In the genomic region with DNA sequence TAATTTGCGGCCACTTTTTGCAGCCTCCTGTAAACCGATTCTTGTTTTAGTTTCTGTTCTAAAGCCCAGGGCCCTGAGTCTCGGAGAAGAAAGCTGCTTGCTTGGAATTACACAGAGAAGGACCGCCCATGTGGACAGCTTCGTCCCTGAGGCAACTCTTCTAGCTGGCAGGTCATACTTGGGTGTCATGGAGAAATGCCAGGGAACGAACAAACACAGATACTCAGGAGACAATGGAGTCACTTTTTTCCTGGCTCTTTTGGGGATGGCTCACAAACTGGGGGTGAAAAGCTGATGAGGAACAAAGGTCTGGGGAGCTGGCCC, we compare ENCODE assay signal across 20 cellular contexts. TPM values are rescaled to one million over a fixed set of nuclear protein-coding genes. Genes with fewer than 3 reads are reported as not detected.
DNase-seq lines count a peak whose midpoint lies in the region; ATAC-seq, FAIRE-seq and TF ChIP-seq lines count a peak whose summit lies in the region.
"Had no signal": no experiment of that assay in that cellular context is flagged by ENCODE, and none has a peak within 500 bp of the region (broad histone marks: within the 10 kb centered on the region; RNA-seq: fewer than 3 reads in every experiment).

No MANE protein-coding gene starts in this region.

- WGBS in A549 (ENCODE audit: missing lambda C conversion rate): 49% methylated on average over 6 of the region's 6 CpGs

- H3K9me3 ChIP-seq in A549: no peaks in the 10 kb centered on the region
- H3K9me3 ChIP-seq: esophagus squamous epithelium, SK-N-SH, transverse colon had no signal

- H3K4me3 ChIP-seq in A549 (no peak overlapping the region), epithelial cell of esophagus (ENCODE audit: low read length) (no peak overlapping the region)
- H3K4me3 ChIP-seq: esophagus squamous epithelium, skin epidermis had no signal

- peak in 1 of 2 experiments; percentile 35 for DNase-seq in A549 (ENCODE audit: low read depth in 1 of 2, low spot score in 1 of 2)
- peak; percentile 11 for DNase-seq in NCI-H460 (ENCODE audit: extremely low read depth, low read depth)
- DNase-seq in epithelial cell of esophagus (ENCODE audit: low read depth): peak; percentile 14
- peak; percentile 11 for DNase-seq in mucosa of gallbladder (ENCODE audit: low spot score)
- DNase-seq in HuH-7 (ENCODE audit: low spot score): no peak
- DNase-seq in activated CD4-positive, alpha-beta T cell treated with anti-CD3 and anti-CD28 coated beads, Interleukin-2, amount 50 U/mL, for 4 hours: no peak
- DNase-seq in middle frontal gyrus (ENCODE audit: extremely low spot score, low spot score): no peak
- DNase-seq: ACHN; activated T-cell treated with anti-CD3 and anti-CD28 coated beads, Interleukin-2, amount 50 U/mL, for 4 hours; central memory CD4-positive, alpha-beta T cell; esophagus squamous epithelium; GOT3; natural killer cell; NCI-H1048; SK-N-SH; transverse colon had no signal

- TF ChIP-seq RAD21 in A549 (conservative IDR thresholded peaks at IDR 0.05 in 1 of 2, IDR thresholded peaks at IDR 0.05 in 1 of 2): no peak

- H3K4me1 ChIP-seq in A549: peaks cover 36% of the 10 kb centered on the region
- H3K4me1 ChIP-seq: transverse colon had no signal

- peak in 1 of 2 experiments; percentile 40; a peak in 3 of 6 replicates for ATAC-seq in A549
- ATAC-seq in HG03439 (IDR thresholded peaks at IDR 0.05; ENCODE audit: unreplicated experiment): no peak
- ATAC-seq: activated T-cell treated with anti-CD3 and anti-CD28 coated beads, Interleukin-2, amount 50 U/mL, for 4 hours; natural killer cell had no signal

- peak overlapping the region; percentile 13 to 23; a peak in 1 of 6 replicates for H3K27ac ChIP-seq in A549

- no peak for TF ChIP-seq CTCF in A549 (IDR thresholded peaks at IDR 0.05)
- no peak for TF ChIP-seq CTCF in epithelial cell of esophagus (IDR thresholded peaks at IDR 0.05; ENCODE audit: insufficient read depth, low read depth, low read length, missing control alignments)

- POLR2A ChIA-PET in A549 (lab: Yijun Ruan, JAX): no interaction called here

- CTCF ChIA-PET in A549 (lab: Yijun Ruan, JAX): interaction anchor here (1.0 to 1.1 kb wide), 2 partner anchors 19 to 68 kb away, joined by 3 to 6 read pairs; no protein-coding TSS in a partner anchor

- TF ChIP-seq EP300 in A549 (IDR thresholded peaks at IDR 0.05): no peak

- no peak for TF ChIP-seq POLR2A in A549 (IDR thresholded peaks at IDR 0.05; ENCODE audit: low read length)

- no peak for FAIRE-seq in A549 (lab: Jason Lieb, UNC)
- FAIRE-seq: islet of Langerhans had no signal

- H3K4me2 ChIP-seq in A549: peak overlapping the region; percentile 59
- H3K4me2 ChIP-seq: SK-N-SH had no signal

TF ChIP-seq in A549, 52 proteins besides CTCF, POLR2A, EP300 and RAD21:
- no peak for TF ChIP-seq ZC3H11A (IDR thresholded peaks at IDR 0.05)
- no peak for TF ChIP-seq FOXS1 (CRISPR knock-in tag; IDR thresholded peaks at IDR 0.05)
- TF ChIP-seq, protein P1, sequence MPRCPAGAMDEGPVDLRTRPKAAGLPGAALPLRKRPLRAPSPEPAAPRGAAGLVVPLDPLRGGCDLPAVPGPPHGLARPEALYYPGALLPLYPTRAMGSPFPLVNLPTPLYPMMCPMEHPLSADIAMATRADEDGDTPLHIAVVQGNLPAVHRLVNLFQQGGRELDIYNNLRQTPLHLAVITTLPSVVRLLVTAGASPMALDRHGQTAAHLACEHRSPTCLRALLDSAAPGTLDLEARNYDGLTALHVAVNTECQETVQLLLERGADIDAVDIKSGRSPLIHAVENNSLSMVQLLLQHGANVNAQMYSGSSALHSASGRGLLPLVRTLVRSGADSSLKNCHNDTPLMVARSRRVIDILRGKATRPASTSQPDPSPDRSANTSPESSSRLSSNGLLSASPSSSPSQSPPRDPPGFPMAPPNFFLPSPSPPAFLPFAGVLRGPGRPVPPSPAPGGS (IDR thresholded peaks at IDR 0.05): no peak
- no peak for TF ChIP-seq CEBPB (IDR thresholded peaks at IDR 0.05)
- no peak for TF ChIP-seq SMC3 (IDR thresholded peaks at IDR 0.05)
- TF ChIP-seq, protein P2, sequence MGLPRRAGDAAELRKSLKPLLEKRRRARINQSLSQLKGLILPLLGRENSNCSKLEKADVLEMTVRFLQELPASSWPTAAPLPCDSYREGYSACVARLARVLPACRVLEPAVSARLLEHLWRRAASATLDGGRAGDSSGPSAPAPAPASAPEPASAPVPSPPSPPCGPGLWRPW (IDR thresholded peaks at IDR 0.05): no peak

RNA-seq across cellular contexts. Expression of a gene that starts 40.8 kb away (rescaled TPM):
- polyA plus RNA-seq in A549 (2011; rRNA removed) (44.0 and 73.5 TPM in 2 replicates), A549 (2017; fragmentation: RNase III; extraction: RNeasy Plus Mini Kit Qiagen cat#74134 plus additional on column Dnase treatment) (66.1 to 76.4 TPM (median 72.7 TPM) in 3 replicates)
- 38.7 and 39.6 TPM in 2 replicates for polyA plus RNA-seq in A549 (2012; cell fraction: cytosol; rRNA removed)
- polyA plus RNA-seq in A549 (2012; cell fraction: nucleus; rRNA removed): 13.6 and 14.6 TPM in 2 replicates
- polyA minus RNA-seq in A549 (2011; rRNA and poly(A)+ RNA removed): 3.1 and 5.3 TPM in 2 replicates
- 29.5 and 31.3 TPM in 2 replicates for total RNA-seq in NCI-H460 (2014; rRNA removed; shearing (Covaris generic))
- 38.2 and 39.9 TPM in 2 replicates for polyA plus RNA-seq in NCI-H460 (2014; cell fraction: nucleus; rRNA removed)
- total RNA-seq in mucosa of gallbladder: 13.1 TPM

RNA-seq across cellular contexts. Expression of a gene that starts 59.9 kb away (rescaled TPM):
- 1.3 and 1.4 TPM in 2 replicates for polyA plus RNA-seq in A549 (2011; rRNA removed)
- 0.69 and 0.71 TPM in 2 replicates for polyA plus RNA-seq in A549 (2012; cell fraction: cytosol; rRNA removed)
- 0.37 and 0.67 TPM in 2 replicates for polyA plus RNA-seq in A549 (2012; cell fraction: nucleus; rRNA removed)
- polyA plus RNA-seq in A549 (2017; fragmentation: RNase III; extraction: RNeasy Plus Mini Kit Qiagen cat#74134 plus additional on column Dnase treatment): 0.37 to 0.83 TPM (median 0.69 TPM) in 3 replicates
- 0.87 TPM in 1 of 2 replicates, not detected in the other for polyA minus RNA-seq in A549 (2011; rRNA and poly(A)+ RNA removed)
- total RNA-seq in NCI-H460 (2014; rRNA removed; shearing (Covaris generic)): 0.27 and 0.72 TPM in 2 replicates
- 0.33 TPM in 1 of 2 replicates, not detected in the other for polyA plus RNA-seq in NCI-H460 (2014; cell fraction: nucleus; rRNA removed)
- 1.2 TPM for total RNA-seq in mucosa of gallbladder
- total RNA-seq: HT1080, natural killer cell had no signal

Comparison
In these comparisons a context has a peak if more than half of its experiments do, and no peak if none do; other contexts are left out.
1. DNase-seq: peak in NCI-H460 (single experiment), epithelial cell of esophagus (single experiment) and mucosa of gallbladder (single experiment); none in HuH-7 (single experiment), activated CD4-positive, alpha-beta T cell treated with anti-CD3 and anti-CD28 coated beads, Interleukin-2, amount 50 U/mL, for 4 hours (0 of 2) and middle frontal gyrus (single experiment).